In the genomic region with DNA sequence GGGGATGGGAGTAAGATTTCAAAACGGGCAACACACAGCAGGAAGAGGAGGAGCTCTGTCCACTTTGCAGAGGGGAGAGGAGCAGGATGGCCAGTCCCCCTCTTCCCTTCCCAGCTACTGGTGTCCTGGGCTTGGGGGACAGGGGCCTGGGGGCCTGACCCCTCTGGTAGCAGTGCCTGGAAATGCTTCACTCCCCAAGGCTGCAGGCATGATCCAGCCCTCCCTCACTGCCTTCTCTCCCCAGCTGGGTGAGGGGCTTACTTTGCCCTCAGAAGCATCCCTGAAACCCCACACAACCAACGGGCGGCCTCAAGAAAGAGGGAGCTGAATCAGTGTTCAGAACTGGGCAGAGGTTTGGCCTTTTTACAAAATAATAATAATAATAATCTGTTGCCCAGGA, we compare ENCODE assay signal across 16 cellular contexts.
"Had no signal": no experiment of that assay in that cellular context is flagged by ENCODE, and none has a peak within 500 bp of the region (broad histone marks: within the 10 kb centered on the region; RNA-seq: fewer than 3 reads in every experiment).

No MANE protein-coding gene starts in this region.

- H3K4me3 Mint-ChIP-seq: activated naive CD8-positive, alpha-beta T cell treated with anti-CD3 and anti-CD28 coated beads, Interleukin-2, amount 50 U/mL, for 24 hours; activated T-helper 1 cell treated with anti-CD3 and anti-CD28 coated beads, Interleukin-12 subunit alpha, Interleukin-12 subunit beta, Interleukin-2, Interleukin-4 antibody, amounts not matched to agents 30 ng/mL and 10 ng/mL and 1 ng/mL, durations not matched to agents 14 hours and 24 hours and 36 hours; naive thymus-derived CD8-positive, alpha-beta T cell; stimulated activated naive CD8-positive, alpha-beta T cell treated with anti-CD3 and anti-CD28 coated beads, Interleukin-15, amount 100 ng/mL, for 72 hours had no signal

- H3K4me3 ChIP-seq: ascending aorta, mucosa of descending colon, testis, uterus had no signal

- H3K36me3 ChIP-seq: ascending aorta, uterus had no signal

- H3K36me3 Mint-ChIP-seq: naive thymus-derived CD8-positive, alpha-beta T cell had no signal

- H3K4me1 Mint-ChIP-seq: activated naive CD8-positive, alpha-beta T cell treated with anti-CD3 and anti-CD28 coated beads, Interleukin-2, amount 50 U/mL, for 24 hours; stimulated activated naive CD8-positive, alpha-beta T cell treated with anti-CD3 and anti-CD28 coated beads, Interleukin-15, amount 100 ng/mL, for 72 hours had no signal

- H3K27ac ChIP-seq: ascending aorta had no signal

- H3K27ac Mint-ChIP-seq: activated naive CD8-positive, alpha-beta T cell treated with anti-CD3 and anti-CD28 coated beads, Interleukin-2, amount 50 U/mL, for 24 hours; activated T-helper 1 cell treated with anti-CD3 and anti-CD28 coated beads, Interleukin-12 subunit alpha, Interleukin-12 subunit beta, Interleukin-2, Interleukin-4 antibody, amounts not matched to agents 30 ng/mL and 10 ng/mL and 1 ng/mL, durations not matched to agents 14 hours and 24 hours and 36 hours; naive thymus-derived CD8-positive, alpha-beta T cell had no signal

- H3K27me3 ChIP-seq: ascending aorta, testis, uterus had no signal

- H3K9me3 Mint-ChIP-seq: activated naive CD8-positive, alpha-beta T cell treated with anti-CD3 and anti-CD28 coated beads, Interleukin-2, amount 50 U/mL, for 24 hours; activated T-helper 1 cell treated with anti-CD3 and anti-CD28 coated beads, Interleukin-12 subunit alpha, Interleukin-12 subunit beta, Interleukin-2, Interleukin-4 antibody, amounts not matched to agents 30 ng/mL and 10 ng/mL and 1 ng/mL, durations not matched to agents 14 hours and 24 hours and 36 hours; naive thymus-derived CD8-positive, alpha-beta T cell; stimulated activated naive CD8-positive, alpha-beta T cell treated with anti-CD3 and anti-CD28 coated beads, Interleukin-15, amount 100 ng/mL, for 72 hours had no signal

- DNase-seq: activated CD4-positive, CD25-positive, alpha-beta regulatory T cell; activated naive CD4-positive, alpha-beta T cell treated with Interleukin-2 at 50 U/mL for 16 hours; activated naive CD8-positive, alpha-beta T cell treated with anti-CD3 and anti-CD28 coated beads, Interleukin-2, amount 50 U/mL, for 24 hours; effector CD4-positive, alpha-beta T cell; hippocampal formation; kidney glomerular epithelial cell; mucosa of descending colon; naive thymus-derived CD8-positive, alpha-beta T cell; occipital lobe; stimulated activated CD4-positive, alpha-beta T cell treated with anti-CD3 and anti-CD28 coated beads, Interleukin-4, amount 100 ng/mL, for 4 hours; stimulated activated naive CD8-positive, alpha-beta T cell treated with anti-CD3 and anti-CD28 coated beads, Interleukin-15, amount 100 ng/mL, for 72 hours; T-helper 2 cell; uterus had no signal

- H3K9me3 ChIP-seq: ascending aorta, mucosa of descending colon, testis, uterus had no signal

- ATAC-seq: activated naive CD8-positive, alpha-beta T cell treated with anti-CD3 and anti-CD28 coated beads, Interleukin-2, amount 50 U/mL, for 24 hours; mucosa of descending colon; naive thymus-derived CD8-positive, alpha-beta T cell; stimulated activated naive CD8-positive, alpha-beta T cell treated with anti-CD3 and anti-CD28 coated beads, Interleukin-15, amount 100 ng/mL, for 72 hours had no signal
